Comparison of ENCODE assay signal across 1 cellular context in genomic region chr4:70688795-70689231, GRCh38.
TF ChIP-seq lines count a peak whose summit lies in the region.

No MANE protein-coding gene starts in this region.

TF ChIP-seq in GM12878, 131 proteins besides CTCF, POLR2A, EP300 and RAD21:
- TF ChIP-seq NKRF (conservative IDR thresholded peaks at IDR 0.05) (no peak), DPF2 (IDR thresholded peaks at IDR 0.05) (no peak), HDGF (IDR thresholded peaks at IDR 0.05) (0 out of 2 replicates have a peak, but pooled peaks have one; percentile 37), E2F4 (IDR thresholded peaks at IDR 0.05; ENCODE audit: low read depth, low read length) (no peak), NRF1 (conservative IDR thresholded peaks at IDR 0.05; ENCODE audit: low read depth, low read length) (no peak), EGR1 (IDR thresholded peaks at IDR 0.05; ENCODE audit: borderline replicate concordance in 1 of 2, low read depth in 2 of 2, low read length in 2 of 2) (peak; percentile 22 to 86)
